Comparison of ENCODE assay signal across 1 cellular context in genomic region chr10:102876747-102877153, GRCh38.
TF ChIP-seq lines count a peak whose summit lies in the region.

No MANE protein-coding gene starts in this region.

TF ChIP-seq in HepG2, 621 proteins besides CTCF, POLR2A, EP300 and RAD21 (continued from another document and continues in another):
- TF ChIP-seq SP1 (IDR thresholded peaks at IDR 0.05): no peak
- TF ChIP-seq SP1 (CRISPR knock-in tag; IDR thresholded peaks at IDR 0.05): no peak
- TF ChIP-seq ZNF720 (CRISPR knock-in tag; IDR thresholded peaks at IDR 0.05): no peak
- TF ChIP-seq CSRNP2 (CRISPR knock-in tag; conservative IDR thresholded peaks at IDR 0.05; ENCODE audit: low read depth): no peak
- TF ChIP-seq GMEB1 (CRISPR knock-in tag; IDR thresholded peaks at IDR 0.05; ENCODE audit: borderline replicate concordance): no peak
- no peak for TF ChIP-seq TOPORS (CRISPR knock-in tag; IDR thresholded peaks at IDR 0.05)
- no peak for TF ChIP-seq NR2C2 (CRISPR knock-in tag; IDR thresholded peaks at IDR 0.05; ENCODE audit: borderline replicate concordance)
- TF ChIP-seq BCLAF1 (IDR thresholded peaks at IDR 0.05): no peak
- TF ChIP-seq NR2F2 (IDR thresholded peaks at IDR 0.05; ENCODE audit: borderline replicate concordance, low read depth): peak; percentile 86
- no peak for TF ChIP-seq CEBPB (IDR thresholded peaks at IDR 0.05; ENCODE audit: borderline replicate concordance, low read depth, low read length)
- TF ChIP-seq ZNF280D (CRISPR knock-in tag; IDR thresholded peaks at IDR 0.05): no peak
- TF ChIP-seq ZBTB20 (CRISPR knock-in tag; IDR thresholded peaks at IDR 0.05; ENCODE audit: borderline replicate concordance, low read depth): no peak
- no peak for TF ChIP-seq SMYD3 (CRISPR knock-in tag; IDR thresholded peaks at IDR 0.05)
- TF ChIP-seq CERS6 (CRISPR knock-in tag; IDR thresholded peaks at IDR 0.05): no peak
- TF ChIP-seq FOXO4 (CRISPR knock-in tag; conservative IDR thresholded peaks at IDR 0.05): no peak
- no peak for TF ChIP-seq ZNF564 (CRISPR knock-in tag; IDR thresholded peaks at IDR 0.05)
- TF ChIP-seq CENPX (CRISPR knock-in tag; IDR thresholded peaks at IDR 0.05): no peak
- no peak for TF ChIP-seq CHCHD3 (CRISPR knock-in tag; IDR thresholded peaks at IDR 0.05)
- no peak for TF ChIP-seq ARID2 (CRISPR knock-in tag; IDR thresholded peaks at IDR 0.05; ENCODE audit: borderline replicate concordance)
- TF ChIP-seq HOMEZ (CRISPR knock-in tag; IDR thresholded peaks at IDR 0.05; ENCODE audit: low read depth): no peak
- TF ChIP-seq MAFK (conservative IDR thresholded peaks at IDR 0.05 in 1 of 2, IDR thresholded peaks at IDR 0.05 in 1 of 2; ENCODE audit: low read length in 2 of 2): no peak
- TF ChIP-seq HCFC1 (IDR thresholded peaks at IDR 0.05; ENCODE audit: low read depth, low read length): no peak
- no peak for TF ChIP-seq ZNF33A (CRISPR knock-in tag; IDR thresholded peaks at IDR 0.05; ENCODE audit: borderline replicate concordance)
- no peak for TF ChIP-seq ZNF264 (CRISPR knock-in tag; IDR thresholded peaks at IDR 0.05)
- no peak for TF ChIP-seq ZNF407 (CRISPR knock-in tag; IDR thresholded peaks at IDR 0.05; ENCODE audit: not compliant biosample characterization)
- TF ChIP-seq TBX2 (CRISPR knock-in tag; IDR thresholded peaks at IDR 0.05; ENCODE audit: borderline replicate concordance): no peak
- TF ChIP-seq ZNF800 (CRISPR knock-in tag; IDR thresholded peaks at IDR 0.05): no peak
- TF ChIP-seq HOXA5 (CRISPR knock-in tag; IDR thresholded peaks at IDR 0.05): no peak
- TF ChIP-seq ZBTB25 (CRISPR knock-in tag; IDR thresholded peaks at IDR 0.05): no peak
- TF ChIP-seq ZFP82 (CRISPR knock-in tag; IDR thresholded peaks at IDR 0.05; ENCODE audit: borderline replicate concordance): no peak
